11 cellular contexts compared by ENCODE assay signal in the genomic region with DNA sequence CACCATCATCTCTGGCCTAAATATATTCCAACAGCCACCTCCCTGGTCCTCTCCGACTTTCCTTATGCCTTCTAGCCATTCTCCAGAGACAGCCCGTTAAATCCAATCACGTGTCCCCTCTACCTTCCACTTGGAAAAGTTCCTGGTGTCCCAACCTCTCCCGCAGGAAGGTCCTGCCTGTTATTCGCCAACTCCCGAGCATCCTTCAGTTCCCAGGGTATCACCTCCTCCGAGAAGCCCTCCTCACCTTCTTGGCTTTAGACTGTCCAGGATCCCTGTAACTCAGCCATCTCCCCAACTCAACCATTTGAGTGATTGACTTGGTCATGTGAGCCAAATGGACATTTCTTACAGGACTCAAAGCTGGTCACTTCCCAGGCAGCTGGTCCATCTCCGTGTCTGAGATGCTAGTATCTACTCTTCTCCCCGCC. TPM values are rescaled to one million over a fixed set of nuclear protein-coding genes. Genes with fewer than 3 reads are reported as not detected.
DNase-seq lines count a peak whose midpoint lies in the region; ATAC-seq, FAIRE-seq and TF ChIP-seq lines count a peak whose summit lies in the region.
"Had no signal": no experiment of that assay in that cellular context is flagged by ENCODE, and none has a peak within 500 bp of the region (broad histone marks: within the 10 kb centered on the region; RNA-seq: fewer than 3 reads in every experiment).

No MANE protein-coding gene starts in this region.

- peaks cover 0 to 4% (median 0%) of the 10 kb centered on the region in 5 experiments for H3K9me3 Mint-ChIP-seq in brain

- no peaks in the 10 kb centered on the region for H3K27me3 Mint-ChIP-seq in brain

- FAIRE-seq in GM19239 (lab: Jason Lieb, UNC) = no peak

- peak overlapping the region; percentile 100 for H3K27ac ChIP-seq in upper lobe of right lung

- H3K36me3 ChIP-seq in mucosa of stomach (ENCODE audit: control insufficient read depth, insufficient read depth, low read length) (no peaks in the 10 kb centered on the region), upper lobe of right lung (no peaks in the 10 kb centered on the region)
- H3K36me3 ChIP-seq: SJSA1 had no signal

- intact Hi-C loops in Right ventricle myocardium inferior (cut with DNase I) = loop anchor here (10.0 kb wide), 1 partner anchor 694 kb away; a partner anchor contains a TSS
- intact Hi-C loops in left cardiac atrium (cut with DNase I) = loop anchor here in 1 of 2 donors (10.0 kb wide), 1 partner anchor 694 kb away; a partner anchor contains a TSS
- intact Hi-C loops in upper lobe of right lung (cut with DNase I) = no loop called here

- ATAC-seq in Right ventricle myocardium inferior (no peak), left cardiac atrium (no peak), upper lobe of right lung (no peak)
- ATAC-seq: left lobe of liver had no signal

- peaks cover 65% of the 10 kb centered on the region for H3K4me1 Mint-ChIP-seq in brain

- peak overlapping the region; percentile 60 to 94 (median 90) for H3K27ac Mint-ChIP-seq in brain

- H3K36me3 Mint-ChIP-seq in brain = no peaks in the 10 kb centered on the region

- H3K4me3 ChIP-seq in mucosa of stomach (ENCODE audit: low read length) (no peak overlapping the region), upper lobe of right lung (no peak overlapping the region)
- H3K4me3 ChIP-seq: SJSA1 had no signal

- DNase-seq in Right ventricle myocardium inferior (ENCODE audit: missing footprints) (peak; percentile 43), left cardiac atrium (no peak), upper lobe of right lung (no peak), GM19239 (ENCODE audit: insufficient read length, low spot score) (no peak)
- DNase-seq in activated CD4-positive, CD25-positive, alpha-beta regulatory T cell (lab: John Stamatoyannopoulos, UW) = no peak
- DNase-seq in stimulated activated naive CD4-positive, alpha-beta T cell (lab: John Stamatoyannopoulos, UW) = no peak
- DNase-seq: DMS79 had no signal

- H3K4me1 ChIP-seq in mucosa of stomach (ENCODE audit: control insufficient read depth, insufficient read depth, low read length) = peaks cover 73% of the 10 kb centered on the region
- peaks cover 57% of the 10 kb centered on the region for H3K4me1 ChIP-seq in upper lobe of right lung

- TF ChIP-seq CTCF in brain (conservative IDR thresholded peaks at IDR 0.05) (no peak), upper lobe of right lung (IDR thresholded peaks at IDR 0.05) (no peak)

- peak overlapping the region; percentile 20 for H3K9ac ChIP-seq in mucosa of stomach (ENCODE audit: low read length)

- H3K27me3 ChIP-seq in mucosa of stomach (ENCODE audit: control insufficient read depth, insufficient read depth, low read length) = no peaks in the 10 kb centered on the region
- no peaks in the 10 kb centered on the region for H3K27me3 ChIP-seq in upper lobe of right lung
- H3K27me3 ChIP-seq: SJSA1 had no signal

- H3K9me3 ChIP-seq in mucosa of stomach (ENCODE audit: control insufficient read depth, low read length) (no peaks in the 10 kb centered on the region), upper lobe of right lung (no peaks in the 10 kb centered on the region)
- H3K9me3 ChIP-seq: SJSA1 had no signal

- peak overlapping the region; percentile 57 to 82 (median 70) for H3K4me3 Mint-ChIP-seq in brain

RNA-seq across cellular contexts. Expression of a gene that starts 28.1 kb away (rescaled TPM):
- total RNA-seq in Right ventricle myocardium inferior = 0.68 TPM
- total RNA-seq in left cardiac atrium = 1 to 10 TPM; 1.0 to 1.2 TPM
- 14.6 TPM for polyA plus RNA-seq in brain (ENCODE audit: insufficient read depth, low read depth, low replicate concordance)
- not detected for total RNA-seq in upper lobe of right lung
- total RNA-seq: left lobe of liver had no signal

RNA-seq across cellular contexts. Expression of a gene that starts 53.6 kb away (rescaled TPM):
- total RNA-seq in Right ventricle myocardium inferior = 2.1 TPM
- 1 to 10 TPM; 3.4 to 7.3 TPM for total RNA-seq in left cardiac atrium
- polyA plus RNA-seq in brain (ENCODE audit: insufficient read depth, low read depth, low replicate concordance) = 19.4 TPM
- 10.6 TPM for total RNA-seq in upper lobe of right lung

RNA-seq across cellular contexts. Expression of a gene that starts 57.1 kb away (rescaled TPM):
- 0.76 TPM for total RNA-seq in Right ventricle myocardium inferior
- total RNA-seq in left cardiac atrium = 1 to 10 TPM in 1 of 2 donors, under 1 TPM in 1; 0.62 to 1.1 TPM
- 19.0 TPM for polyA plus RNA-seq in brain (ENCODE audit: insufficient read depth, low read depth, low replicate concordance)
- total RNA-seq in upper lobe of right lung = 2.0 TPM

RNA-seq across cellular contexts. Expression of a gene that starts 57.2 kb away (rescaled TPM):
- total RNA-seq in Right ventricle myocardium inferior (18.7 TPM), left cardiac atrium (10 to 100 TPM; 19.4 to 20.5 TPM), upper lobe of right lung (28.9 TPM)
- polyA plus RNA-seq in brain (ENCODE audit: insufficient read depth, low read depth, low replicate concordance) = 75.2 TPM
